Comparison of ENCODE assay signal across 8 cellular contexts in the genomic region with DNA sequence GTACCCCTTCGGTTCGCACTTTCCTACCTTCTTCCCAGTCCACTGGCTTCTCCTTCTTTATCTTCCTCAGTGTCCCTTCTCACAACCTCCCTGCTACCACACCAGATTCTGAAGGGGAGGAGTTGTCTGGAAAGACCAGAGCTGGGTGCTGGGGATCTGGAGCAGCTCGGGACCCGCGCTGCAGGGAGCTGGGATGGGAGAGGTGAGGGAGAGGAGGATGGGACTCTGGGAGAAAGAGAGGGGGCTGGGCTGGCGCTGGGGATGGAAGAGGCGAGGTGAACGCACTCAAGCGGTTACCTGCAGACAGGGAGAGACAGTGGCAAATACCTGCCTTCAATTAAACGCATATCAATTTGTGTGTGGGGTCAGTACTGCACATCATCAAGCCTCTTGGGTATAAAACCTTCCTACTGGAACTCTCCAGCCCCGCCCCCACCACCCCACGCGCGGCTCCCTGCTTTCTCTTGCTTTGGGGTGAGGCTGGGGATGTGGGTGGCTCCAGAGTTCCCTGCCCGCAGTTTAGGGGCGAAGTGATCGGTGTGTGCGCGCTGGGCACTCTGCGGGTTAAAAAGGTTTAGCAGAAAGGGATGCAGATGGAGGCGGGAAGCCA. TPM values are rescaled to one million over a fixed set of nuclear protein-coding genes. Genes with fewer than 3 reads are reported as not detected.
A peak's percentile ranks its signal among the peaks of the same experiment; 100 is the strongest.
DNase-seq lines count a peak whose midpoint lies in the region; ATAC-seq and TF ChIP-seq lines count a peak whose summit lies in the region.

No MANE protein-coding gene starts in this region.

- H3K4me2 ChIP-seq in PC-3 (ENCODE audit: low read length): peak overlapping the region; percentile 83
- peak overlapping the region; percentile 99 for H3K4me2 ChIP-seq in neural progenitor cell

- no peaks in the 10 kb centered on the region for H3K27me3 ChIP-seq in Caco-2 (replicated peaks; ENCODE audit: control insufficient read depth, insufficient read depth, low read length)
- no peaks in the 10 kb centered on the region for H3K27me3 ChIP-seq in PC-3 (ENCODE audit: low read length)
- peaks cover 25% of the 10 kb centered on the region for H3K27me3 ChIP-seq in neural progenitor cell

- peaks cover 9% of the 10 kb centered on the region for H3K36me3 Mint-ChIP-seq in Caco-2 (ENCODE audit: insufficient read depth, unreplicated experiment)
- peaks cover 15% of the 10 kb centered on the region for H3K36me3 Mint-ChIP-seq in effector memory CD8-positive, alpha-beta T cell (ENCODE audit: insufficient read depth)
- H3K36me3 Mint-ChIP-seq in neural progenitor cell: peaks cover 5% of the 10 kb centered on the region

- no peaks in the 10 kb centered on the region for H4K20me1 ChIP-seq in PC-3 (ENCODE audit: low read length)
- H4K20me1 ChIP-seq in neural progenitor cell (ENCODE audit: low read depth): no peaks in the 10 kb centered on the region

- H3K9me2 ChIP-seq in PC-3 (replicated peaks; ENCODE audit: low read length): no peaks in the 10 kb centered on the region

- no peaks in the 10 kb centered on the region for H3F3A ChIP-seq in PC-3 (ENCODE audit: low read length, unreplicated experiment)
- peaks cover 5% of the 10 kb centered on the region for H3F3A ChIP-seq in neural progenitor cell (ENCODE audit: low read depth)

- H3K4me1 Mint-ChIP-seq in Caco-2 (ENCODE audit: low read depth, unreplicated experiment): no peaks in the 10 kb centered on the region
- H3K4me1 Mint-ChIP-seq in effector memory CD8-positive, alpha-beta T cell (ENCODE audit: low read depth in 2 of 2): peaks cover 18 to 29% of the 10 kb centered on the region in 2 donors
- peaks cover 74% of the 10 kb centered on the region for H3K4me1 Mint-ChIP-seq in neural progenitor cell

- H3K9ac ChIP-seq in PC-3 (ENCODE audit: low read length) (peak overlapping the region; percentile 82), neural progenitor cell (no peak overlapping the region)

- ATAC-seq in PC-3 (no peak), GM18502 (IDR thresholded peaks at IDR 0.05; ENCODE audit: poor library complexity, unreplicated experiment) (no peak)
- ATAC-seq in effector memory CD8-positive, alpha-beta T cell (replicated peaks): no peak

- POLR2A ChIA-PET in Caco-2 (lab: Charles Lee): no interaction called here
- POLR2A ChIA-PET in PC-3 (lab: Charles Lee; ENCODE audit: unreplicated experiment): no interaction called here

- H3K9me3 ChIP-seq in Caco-2 (no peaks in the 10 kb centered on the region), PC-3 (ENCODE audit: low read length) (no peaks in the 10 kb centered on the region), neural progenitor cell (ENCODE audit: low read depth) (no peaks in the 10 kb centered on the region)

- peak overlapping the region; percentile 73 for H3K4me3 ChIP-seq in Caco-2 (ENCODE audit: low read depth, low read length)
- peak overlapping the region; percentile 88 for H3K4me3 ChIP-seq in PC-3 (ENCODE audit: low read length)
- H3K4me3 ChIP-seq in neural progenitor cell: peak overlapping the region; percentile 88

- DNase-seq in Caco-2: peak in 1 of 2 experiments; percentile 27
- no peak for DNase-seq in PC-3
- DNase-seq in effector memory CD8-positive, alpha-beta T cell: no peak
- no peak for DNase-seq in neural progenitor cell (ENCODE audit: low spot score)
- DNase-seq in medulla oblongata (ENCODE audit: extremely low spot score): no peak
- DNase-seq in SHP77 treated with DMSO at 0.1 percent for 48 hours (lab: John Stamatoyannopoulos, UW): no peak
- DNase-seq in stimulated activated CD4-positive, alpha-beta T cell treated with anti-CD3 and anti-CD28 coated beads, Interleukin-1b, Interleukin-23, amount 100 ng/mL, for 48 hours: no peak

- H3K27me3 Mint-ChIP-seq in Caco-2 (ENCODE audit: insufficient read depth, unreplicated experiment): no peaks in the 10 kb centered on the region
- H3K27me3 Mint-ChIP-seq in effector memory CD8-positive, alpha-beta T cell: no peaks in the 10 kb centered on the region
- H3K27me3 Mint-ChIP-seq in neural progenitor cell (ENCODE audit: insufficient read depth, low read depth): peaks cover 15% of the 10 kb centered on the region

- TF ChIP-seq CTCF in Caco-2 (IDR thresholded peaks at IDR 0.05; ENCODE audit: insufficient read depth in 1 of 2, low read depth in 1 of 2, low read length in 1 of 2, severe bottlenecking in 1 of 2, unreplicated experiment in 1 of 2) (no peak), PC-3 (conservative IDR thresholded peaks at IDR 0.05; ENCODE audit: low read depth, low read length) (no peak), neural progenitor cell (IDR thresholded peaks at IDR 0.05) (no peak)

- no peaks in the 10 kb centered on the region for H3K9me3 Mint-ChIP-seq in Caco-2 (ENCODE audit: unreplicated experiment)
- H3K9me3 Mint-ChIP-seq in effector memory CD8-positive, alpha-beta T cell: no peaks in the 10 kb centered on the region
- peaks cover 4% of the 10 kb centered on the region for H3K9me3 Mint-ChIP-seq in neural progenitor cell

- H3K27ac ChIP-seq in PC-3 (ENCODE audit: low read length): no peak overlapping the region
- H3K27ac ChIP-seq in neural progenitor cell: no peak overlapping the region

- H3K4me1 ChIP-seq in Caco-2 (peaks cover 3% of the 10 kb centered on the region; the same call in 1 of the 2 replicates), PC-3 (ENCODE audit: insufficient read depth, low read length) (peaks cover 23% of the 10 kb centered on the region), neural progenitor cell (peaks cover 27% of the 10 kb centered on the region)

- BruUV-seq in Caco-2 (replicated peaks; lab: Mats Ljungman, UMichigan): no TSS peak
- no TSS peak for BruUV-seq in PC-3 (replicated peaks; lab: Mats Ljungman, UMichigan)

- H3K27ac Mint-ChIP-seq in Caco-2 (ENCODE audit: unreplicated experiment) (peak overlapping the region; percentile 15), neural progenitor cell (peak overlapping the region; percentile 95)
- H3K27ac Mint-ChIP-seq in effector memory CD8-positive, alpha-beta T cell: peak overlapping the region; percentile 54 to 98

- peaks cover 31% of the 10 kb centered on the region for H3K79me2 ChIP-seq in PC-3 (ENCODE audit: low read length)
- H3K79me2 ChIP-seq in neural progenitor cell (ENCODE audit: low read depth): peaks cover 32% of the 10 kb centered on the region

- H3K4me3 Mint-ChIP-seq in Caco-2 (ENCODE audit: unreplicated experiment) (peak overlapping the region; percentile 97), neural progenitor cell (peak overlapping the region; percentile 91)
- peak overlapping the region; percentile 98 to 99 for H3K4me3 Mint-ChIP-seq in effector memory CD8-positive, alpha-beta T cell

- intact Hi-C loops in Caco-2 (cut with micrococcal nuclease; ENCODE audit: unreplicated experiment) (loop anchor here (2.0 kb wide), 1 partner anchor 367 kb away; a partner anchor contains a TSS), PC-3 (cut with micrococcal nuclease) (no loop called here)

- H2AFZ ChIP-seq in PC-3 (ENCODE audit: low read length) (peak overlapping the region; percentile 93), neural progenitor cell (replicated peaks) (peak overlapping the region; percentile 96)

- H3K36me3 ChIP-seq in Caco-2 (ENCODE audit: control insufficient read depth, insufficient read depth, low read length): no peaks in the 10 kb centered on the region
- H3K36me3 ChIP-seq in PC-3 (ENCODE audit: low read depth, low read length): no peaks in the 10 kb centered on the region
- no peaks in the 10 kb centered on the region for H3K36me3 ChIP-seq in neural progenitor cell

- CTCF ChIA-PET in Caco-2 (lab: Charles Lee) (no interaction called here), PC-3 (lab: Charles Lee) (interaction anchor here (2.2 kb wide), 1 partner anchor 72 kb away, joined by 24 read pairs; no protein-coding TSS in a partner anchor)

RNA-seq across cellular contexts. Expression of a gene that starts 1.1 kb away (rescaled TPM):
- total RNA-seq in Caco-2 (2022): 48.0 and 50.1 TPM in 2 replicates
- total RNA-seq in PC-3 (2014; rRNA removed): 90.0 and 153 TPM in 2 replicates
- total RNA-seq in neural progenitor cell (ENCODE audit: low replicate concordance): 157 and 246 TPM in 2 replicates

Comparison
In these comparisons a context has a peak if more than half of its experiments do, and no peak if none do; other contexts are left out.
1. H3K27ac Mint-ChIP-seq: peak in every context shown above with its lines; median percentile 95 in neural progenitor cell; 76 in effector memory CD8-positive, alpha-beta T cell; 15 in Caco-2.